13 cellular contexts compared by ENCODE assay signal in the genomic region with DNA sequence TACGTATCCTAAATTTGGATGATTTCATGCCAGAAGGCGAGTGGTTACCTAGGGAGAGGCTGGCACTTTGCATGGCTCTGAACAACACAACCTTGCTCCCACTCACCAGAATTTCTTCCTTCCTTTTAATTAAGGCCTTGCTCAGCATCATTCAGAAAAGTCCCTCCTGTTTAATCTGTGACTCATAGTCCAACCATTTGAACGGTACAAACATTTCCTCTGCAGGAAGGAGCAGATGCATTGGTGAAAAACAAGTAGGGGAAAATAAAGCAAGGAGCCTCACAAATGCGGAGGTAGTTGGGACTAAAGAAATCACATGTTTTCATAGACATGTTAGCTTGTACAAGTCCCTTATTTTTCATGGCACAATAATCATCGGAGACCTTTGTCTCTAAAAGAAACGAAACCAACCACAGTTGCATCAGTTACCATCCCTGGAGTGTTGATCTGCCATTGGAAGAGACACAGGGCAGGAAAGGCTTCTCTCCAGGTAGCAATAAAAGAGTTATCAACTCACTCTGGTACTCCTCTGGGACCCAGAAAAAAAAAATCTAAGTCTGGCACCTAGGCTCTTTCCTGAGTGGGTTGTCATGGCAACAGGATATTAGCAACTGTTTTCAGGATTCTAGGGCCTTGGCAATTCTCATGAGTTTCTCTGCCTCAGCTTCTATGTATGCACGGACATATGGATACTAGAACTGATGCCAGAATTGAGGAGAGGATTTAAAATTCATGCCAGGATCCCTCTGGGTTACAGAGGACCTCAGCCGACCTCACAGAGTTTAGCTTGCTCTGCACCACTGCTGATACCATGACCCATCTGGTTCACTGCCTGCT.
A peak's percentile ranks its signal among the peaks of the same experiment; 100 is the strongest.
DNase-seq lines count a peak whose midpoint lies in the region; FAIRE-seq and TF ChIP-seq lines count a peak whose summit lies in the region.
"Had no signal": no experiment of that assay in that cellular context is flagged by ENCODE, and none has a peak within 500 bp of the region (broad histone marks: within the 10 kb centered on the region; RNA-seq: fewer than 3 reads in every experiment).

No MANE protein-coding gene starts in this region.

- H3K4me2 ChIP-seq in mesenchymal stem cell (ENCODE audit: low read length, poor library complexity, severe bottlenecking): no peak overlapping the region
- H3K4me2 ChIP-seq: PC-9 had no signal

- no peak overlapping the region for H2BK12ac ChIP-seq in mesenchymal stem cell (ENCODE audit: low read length in 2 of 2)

- H3K27me3 ChIP-seq in bronchial epithelial cell (ENCODE audit: control insufficient read depth, insufficient read depth, low read length): no peaks in the 10 kb centered on the region
- no peaks in the 10 kb centered on the region for H3K27me3 ChIP-seq in mesenchymal stem cell (ENCODE audit: control insufficient read depth in 1 of 2, insufficient read depth in 1 of 2, low read length in 2 of 2)
- H3K27me3 ChIP-seq: vagina had no signal

- no peak overlapping the region for H2AK5ac ChIP-seq in mesenchymal stem cell (ENCODE audit: low read length, severe bottlenecking)

- H4K8ac ChIP-seq in mesenchymal stem cell (ENCODE audit: low read length): no peak overlapping the region

- H3K27me3 Mint-ChIP-seq in nephron progenitor cell (ENCODE audit: low read depth, poor library complexity): no peaks in the 10 kb centered on the region

- no peak overlapping the region for H3K27ac Mint-ChIP-seq in nephron progenitor cell

- no peak overlapping the region for H3K14ac ChIP-seq in mesenchymal stem cell (ENCODE audit: low read length in 2 of 2)

- no peaks in the 10 kb centered on the region for H3K79me1 ChIP-seq in mesenchymal stem cell (replicated peaks; ENCODE audit: low read length, poor library complexity, severe bottlenecking)

- H2BK120ac ChIP-seq in mesenchymal stem cell (ENCODE audit: low read depth, low read length): no peak overlapping the region

- H3K9me3 ChIP-seq in mesenchymal stem cell (ENCODE audit: control insufficient read depth, low read length): peaks cover 3% of the 10 kb centered on the region
- H3K9me3 ChIP-seq: vagina had no signal

- H2AFZ ChIP-seq in mesenchymal stem cell (ENCODE audit: low read depth, low read length): no peak overlapping the region
- H2AFZ ChIP-seq: PC-9 had no signal

- peaks cover 3% of the 10 kb centered on the region for H3K4me1 ChIP-seq in mesenchymal stem cell (ENCODE audit: control insufficient read depth, insufficient read depth, low read depth, low read length)
- H3K4me1 ChIP-seq: vagina had no signal

- H3K4me3 ChIP-seq in bronchial epithelial cell (ENCODE audit: low read depth, low read length) (no peak overlapping the region), mesenchymal stem cell (ENCODE audit: insufficient read depth in 1 of 2, low read depth in 1 of 2, low read length in 2 of 2) (no peak overlapping the region)
- H3K4me3 ChIP-seq: PC-9, vagina had no signal

- H3K4me1 Mint-ChIP-seq in nephron progenitor cell: peaks cover 13% of the 10 kb centered on the region

- no peak overlapping the region for H3K23ac ChIP-seq in mesenchymal stem cell (ENCODE audit: low read length in 2 of 2)

- H3K4me3 Mint-ChIP-seq in nephron progenitor cell: no peak overlapping the region

- FAIRE-seq in bronchial epithelial cell (lab: Jason Lieb, UNC): no peak

- H3K9ac ChIP-seq in mesenchymal stem cell (ENCODE audit: low read length): no peak overlapping the region

- H3K36me3 ChIP-seq in bronchial epithelial cell (ENCODE audit: control insufficient read depth, insufficient read depth, low read length): no peaks in the 10 kb centered on the region
- no peaks in the 10 kb centered on the region for H3K36me3 ChIP-seq in mesenchymal stem cell (ENCODE audit: control insufficient read depth in 1 of 2, insufficient read depth in 2 of 2, low read depth in 1 of 2, low read length in 2 of 2)
- H3K36me3 ChIP-seq: vagina had no signal

- TF ChIP-seq CTCF in bronchial epithelial cell (IDR thresholded peaks at IDR 0.05; ENCODE audit: insufficient read depth, low read length, severe bottlenecking): no peak
- TF ChIP-seq CTCF in nephron progenitor cell (IDR thresholded peaks at IDR 0.05): no peak

- no peaks in the 10 kb centered on the region for H3K9me3 Mint-ChIP-seq in nephron progenitor cell

- H3K18ac ChIP-seq in mesenchymal stem cell (ENCODE audit: low read depth in 1 of 2, low read length in 2 of 2): no peak overlapping the region

- H3K4ac ChIP-seq in mesenchymal stem cell (ENCODE audit: low read depth in 1 of 2, low read length in 2 of 2): no peak overlapping the region

- no peak overlapping the region for H2BK5ac ChIP-seq in mesenchymal stem cell (ENCODE audit: low read depth, low read length, poor library complexity, severe bottlenecking)

- peak overlapping the region; percentile 59 for H3K27ac ChIP-seq in mesenchymal stem cell (ENCODE audit: low read length, poor library complexity, severe bottlenecking)
- H3K27ac ChIP-seq: PC-9, vagina had no signal

- DNase-seq in Ammon's horn (ENCODE audit: low spot score) (peak; percentile 44), NCI-H446 (lab: John Stamatoyannopoulos, UW) (peak; percentile 86 to 98), bronchial epithelial cell (ENCODE audit: low read depth) (peak; percentile 46), mesenchymal stem cell (peak; percentile 8), NCI-H146 (lab: John Stamatoyannopoulos, UW) (no peak), NCI-H2029 treated with DMSO at 0.1 percent for 48 hours (lab: John Stamatoyannopoulos, UW) (no peak), nephron progenitor cell (no peak)
- DNase-seq in activated CD4-positive, alpha-beta T cell treated with anti-CD3 and anti-CD28 coated beads for 1 hour: no peak
- DNase-seq: activated CD8-positive, alpha-beta memory T cell treated with anti-CD3 and anti-CD28 coated beads, Interleukin-2, amount 50 U/mL, for 4 hours; GDM1; NCI-H2081; PC-9 had no signal

- H4K91ac ChIP-seq in mesenchymal stem cell (ENCODE audit: low read length): no peak overlapping the region

- H3K36me3 Mint-ChIP-seq in nephron progenitor cell (ENCODE audit: low read depth): no peaks in the 10 kb centered on the region

- WGBS in mesenchymal stem cell: 68% methylated on average over 8 of the region's 8 CpGs

- no peak overlapping the region for H2BK15ac ChIP-seq in mesenchymal stem cell (ENCODE audit: low read depth, poor library complexity, severe bottlenecking)

Comparison
In these comparisons a context has a peak if more than half of its experiments do, and no peak if none do; other contexts are left out.
1. DNase-seq: peak in Ammon's horn (single experiment), NCI-H446 (2 of 2), bronchial epithelial cell (single experiment) and mesenchymal stem cell (single experiment); none in activated CD4-positive, alpha-beta T cell treated with anti-CD3 and anti-CD28 coated beads for 1 hour (single experiment), NCI-H146 (single experiment), NCI-H2029 treated with DMSO at 0.1 percent for 48 hours (single experiment) and nephron progenitor cell (single experiment).